9 cellular contexts compared by ENCODE assay signal in the genomic region with DNA sequence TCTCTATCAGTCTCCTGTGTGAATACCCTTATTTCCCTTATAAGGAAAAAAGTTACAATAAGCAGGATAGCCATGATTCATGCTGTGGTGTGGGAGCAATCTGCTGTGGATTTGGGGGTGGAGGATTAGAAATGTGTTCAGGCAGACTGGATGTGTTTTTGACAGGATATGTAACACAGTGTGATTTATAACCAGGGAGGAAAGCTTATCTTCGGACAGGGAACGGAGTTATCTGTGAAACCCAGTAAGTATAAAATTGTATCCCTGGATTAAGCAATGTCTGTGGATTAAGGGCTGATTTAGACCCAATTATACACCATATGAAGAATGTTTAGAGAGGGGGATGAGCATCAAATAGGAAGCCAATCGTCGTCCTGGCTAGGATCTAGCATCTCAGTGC.
DNase-seq lines count a peak whose midpoint lies in the region; ATAC-seq and TF ChIP-seq lines count a peak whose summit lies in the region.
"Had no signal": no experiment of that assay in that cellular context is flagged by ENCODE, and none has a peak within 500 bp of the region (broad histone marks: within the 10 kb centered on the region; RNA-seq: fewer than 3 reads in every experiment).

No MANE protein-coding gene starts in this region.

- H3K36me3 ChIP-seq in kidney epithelial cell (ENCODE audit: control insufficient read depth, insufficient read depth, low read length) = no peaks in the 10 kb centered on the region

- peak; percentile 21 for DNase-seq in AG20443 (ENCODE audit: low spot score)
- peak; percentile 63 for DNase-seq in HFF-Myc (ENCODE audit: extremely low read depth, low read depth)
- no peak for DNase-seq in activated naive CD4-positive, alpha-beta T cell treated with anti-CD3 and anti-CD28 coated beads, Interleukin-2, amount 50 U/mL, for 72 hours (ENCODE audit: low spot score in 2 of 2)
- peak; percentile 19 for DNase-seq in kidney epithelial cell (ENCODE audit: low read depth)
- DNase-seq in activated effector memory CD4-positive, alpha-beta T cell treated with Interleukin-2 at 50 U/mL for 16 hours = no peak
- no peak for DNase-seq in iPS-NIHi11 (ENCODE audit: low spot score)
- DNase-seq in CD1c-positive myeloid dendritic cell (ENCODE audit: extremely low spot score) = no peak
- DNase-seq: DMS53 had no signal

- peaks cover 94% of the 10 kb centered on the region in 2 donors for H3K36me3 Mint-ChIP-seq in activated naive CD4-positive, alpha-beta T cell treated with anti-CD3 and anti-CD28 coated beads, Interleukin-2, amount 50 U/mL, for 72 hours

- no peaks in the 10 kb centered on the region for H3K9me3 Mint-ChIP-seq in activated naive CD4-positive, alpha-beta T cell treated with anti-CD3 and anti-CD28 coated beads, Interleukin-2, amount 50 U/mL, for 72 hours

- no peak overlapping the region for H3K4me3 ChIP-seq in HFF-Myc (replicated peaks; ENCODE audit: low read depth, low read length)
- no peak overlapping the region for H3K4me3 ChIP-seq in kidney epithelial cell (ENCODE audit: low read depth, low read length)

- no peaks in the 10 kb centered on the region for H3K27me3 ChIP-seq in kidney epithelial cell (ENCODE audit: control insufficient read depth, insufficient read depth, low read length)

- TF ChIP-seq CTCF in HFF-Myc (IDR thresholded peaks at IDR 0.05; ENCODE audit: low read depth, low read length, missing control alignments) (no peak), kidney epithelial cell (IDR thresholded peaks at IDR 0.05; ENCODE audit: insufficient read depth, low read length, poor library complexity, severe bottlenecking) (no peak)

- no peak for ATAC-seq in activated naive CD4-positive, alpha-beta T cell treated with anti-CD3 and anti-CD28 coated beads, Interleukin-2, amount 50 U/mL, for 72 hours
- no peak for ATAC-seq in HG03196 (IDR thresholded peaks at IDR 0.05; ENCODE audit: unreplicated experiment)

- H3K27ac Mint-ChIP-seq in activated naive CD4-positive, alpha-beta T cell treated with anti-CD3 and anti-CD28 coated beads, Interleukin-2, amount 50 U/mL, for 72 hours = peak overlapping the region; percentile 92 to 95

Comparison
In these comparisons a context has a peak if more than half of its experiments do, and no peak if none do; other contexts are left out.
1. DNase-seq: peak in AG20443 (single experiment), HFF-Myc (single experiment) and kidney epithelial cell (single experiment); none in activated naive CD4-positive, alpha-beta T cell treated with anti-CD3 and anti-CD28 coated beads, Interleukin-2, amount 50 U/mL, for 72 hours (0 of 2), activated effector memory CD4-positive, alpha-beta T cell treated with Interleukin-2 at 50 U/mL for 16 hours (single experiment), iPS-NIHi11 (single experiment) and CD1c-positive myeloid dendritic cell (single experiment).